8 cellular contexts compared by ENCODE assay signal in genomic region chr6:2988426-2989331, GRCh38. TPM values are rescaled to one million over a fixed set of nuclear protein-coding genes. Genes with fewer than 3 reads are reported as not detected.
DNase-seq lines count a peak whose midpoint lies in the region; ATAC-seq, FAIRE-seq and TF ChIP-seq lines count a peak whose summit lies in the region.

No MANE protein-coding gene starts in this region.

- CTCF ChIA-PET in AG04449 (lab: Yijun Ruan, JAX) (interaction anchor here (0.6 to 6.7 kb wide), 26 partner anchors 8 to 251 kb away, joined by 3 to 210 read pairs (median 7); partner anchors contain the start of genes NQO2, RIPK1, SERPINB1 and SERPINB6), activated B cell treated with CpG ODN at 0.5 μM for 24 hours (lab: Charles Lee) (interaction anchor here (0.6 to 4.8 kb wide), 21 partner anchors 11 to 263 kb away, joined by 3 to 62 read pairs (median 7); partner anchors contain the start of genes NQO2, RIPK1 and SERPINB1)

- no peaks in the 10 kb centered on the region for H3K9me3 ChIP-seq in kidney (ENCODE audit: control insufficient read depth in 1 of 2, low read length in 2 of 2)

- peak; percentile 62 for DNase-seq in AG04449 (ENCODE audit: low read depth, low spot score)
- peak; percentile 86 for DNase-seq in NCI-H2196 (lab: John Stamatoyannopoulos, UW; ENCODE audit: unreplicated experiment)
- peak; percentile 87 for DNase-seq in activated B cell treated with CpG ODN at 0.5 μM for 24 hours
- peak; percentile 96 for DNase-seq in cerebellar cortex (ENCODE audit: low spot score)
- peak; percentile 98 for DNase-seq in kidney
- DNase-seq in stimulated activated CD4-positive, alpha-beta T cell treated with anti-CD3 and anti-CD28 coated beads, Interleukin-12 subunit alpha, Interleukin-12 subunit beta, amount 100 ng/mL, for 48 hours (ENCODE audit: low read depth in 2 of 3, low spot score in 1 of 3), result peak; percentile 65 to 76 (median 66)

- peaks cover 6% of the 10 kb centered on the region in 2 donors for H3K4me1 ChIP-seq in kidney (ENCODE audit: control insufficient read depth in 1 of 2, insufficient read depth in 1 of 2, low read depth in 1 of 2, low read length in 2 of 2)

- H3K27ac ChIP-seq in kidney (ENCODE audit: low read depth in 2 of 2, low read length in 2 of 2), result peak overlapping the region; percentile 98 to 100

- peak overlapping the region; percentile 93 for H3K4me3 Mint-ChIP-seq in activated B cell treated with CpG ODN at 0.5 μM for 24 hours

- no peak for FAIRE-seq in kidney (lab: Jason Lieb, UNC)

- ATAC-seq in GM18861 (IDR thresholded peaks at IDR 0.05; ENCODE audit: unreplicated experiment) (peak; percentile 57), HG03108 (IDR thresholded peaks at IDR 0.05; ENCODE audit: unreplicated experiment) (peak; percentile 62), activated B cell treated with CpG ODN at 0.5 μM for 24 hours (ENCODE audit: low read depth) (peak; percentile 83)

- peaks cover 13% of the 10 kb centered on the region for H3K36me3 Mint-ChIP-seq in activated B cell treated with CpG ODN at 0.5 μM for 24 hours (ENCODE audit: low read depth)

- peak overlapping the region; percentile 71 for H3K4me3 ChIP-seq in AG04449 (ENCODE audit: low read depth, low read length)
- peak overlapping the region; percentile 98 to 99 for H3K4me3 ChIP-seq in kidney (ENCODE audit: low read length in 2 of 2)

- H3K9ac ChIP-seq in kidney (ENCODE audit: low read length in 2 of 2), result peak overlapping the region; percentile 99

- peaks cover 21% of the 10 kb centered on the region for H3K4me1 Mint-ChIP-seq in activated B cell treated with CpG ODN at 0.5 μM for 24 hours

- H3K27me3 Mint-ChIP-seq in activated B cell treated with CpG ODN at 0.5 μM for 24 hours, result peaks cover under 1% of the 10 kb centered on the region

- TF ChIP-seq CTCF in AG04449 (IDR thresholded peaks at IDR 0.05; ENCODE audit: insufficient read depth, low read length, missing control alignments) (peak; percentile 84), activated B cell treated with CpG ODN at 0.5 μM for 24 hours (IDR thresholded peaks at IDR 0.05) (no peak), kidney (IDR thresholded peaks at IDR 0.05; ENCODE audit: borderline replicate concordance, extremely low read depth, insufficient read depth) (peak; percentile 78)

- H3K27ac Mint-ChIP-seq in activated B cell treated with CpG ODN at 0.5 μM for 24 hours, result peak overlapping the region; percentile 99

- no peaks in the 10 kb centered on the region for H3K36me3 ChIP-seq in kidney (ENCODE audit: control insufficient read depth in 1 of 2, insufficient read depth in 2 of 2, low read length in 2 of 2)

- POLR2A ChIA-PET in AG04449 (lab: Yijun Ruan, JAX), result interaction anchor here (1.2 to 3.0 kb wide), 8 partner anchors 11 to 142 kb away, joined by 4 to 22 read pairs (median 10); partner anchors contain the start of genes NQO2, RIPK1 and SERPINB6
- POLR2A ChIA-PET in activated B cell treated with CpG ODN at 0.5 μM for 24 hours (lab: Charles Lee), result interaction anchor here (0.5 to 3.9 kb wide), 34 partner anchors 9 to 1033 kb away, joined by 3 to 77 read pairs (median 14); partner anchors contain the start of genes NQO2, RIPK1, SERPINB1 and SERPINB6

- H3K9me3 Mint-ChIP-seq in activated B cell treated with CpG ODN at 0.5 μM for 24 hours, result no peaks in the 10 kb centered on the region

- intact Hi-C loops in activated B cell treated with CpG ODN at 0.5 μM for 24 hours (cut with micrococcal nuclease) (loop anchor here (1.0 to 2.0 kb wide), 13 partner anchors 11 to 250 kb away; partner anchors contain the start of genes BPHL, NQO2, SERPINB1 and SERPINB6), kidney (cut with DNase I) (no loop called here)

RNA-seq across cellular contexts. Expression of gene NQO2, which starts 11.0 kb away (rescaled TPM):
- total RNA-seq in activated B cell treated with CpG ODN at 0.5 μM for 24 hours (11.9 and 12.3 TPM in 2 replicates), kidney (37.0 TPM)
- polyA plus RNA-seq in kidney (ENCODE audit: insufficient read depth, low read depth, low replicate concordance), result 291 TPM

RNA-seq across cellular contexts. Expression of gene SERPINB6, which starts 17.3 kb away (rescaled TPM):
- total RNA-seq in activated B cell treated with CpG ODN at 0.5 μM for 24 hours (51.7 and 56.1 TPM in 2 replicates), kidney (136 TPM)
- polyA plus RNA-seq in kidney (ENCODE audit: insufficient read depth, low read depth, low replicate concordance), result 212 TPM

Comparison
In these comparisons a context has a peak if more than half of its experiments do, and no peak if none do; other contexts are left out.
1. Peak in every context shown above with its lines: DNase-seq, ATAC-seq, H3K4me3 ChIP-seq and H3K27ac ChIP-seq.